In genomic region chr1:187733234-187733633, GRCh38 we compare ENCODE assay signal across 19 cellular contexts.
A peak's percentile ranks its signal among the peaks of the same experiment; 100 is the strongest.
DNase-seq lines count a peak whose midpoint lies in the region; ATAC-seq, FAIRE-seq and TF ChIP-seq lines count a peak whose summit lies in the region.
"Had no signal": no experiment of that assay in that cellular context is flagged by ENCODE, and none has a peak within 500 bp of the region (broad histone marks: within the 10 kb centered on the region; RNA-seq: fewer than 3 reads in every experiment).

No MANE protein-coding gene starts in this region.

- H3K18ac ChIP-seq in IMR-90 (ENCODE audit: low read depth, low read length): no peak overlapping the region

- H3K36me3 ChIP-seq in IMR-90 (ENCODE audit: control insufficient read depth, insufficient read depth, low read length): no peaks in the 10 kb centered on the region
- H3K36me3 ChIP-seq in gastrocnemius medialis: no peaks in the 10 kb centered on the region
- no peaks in the 10 kb centered on the region for H3K36me3 ChIP-seq in SJCRH30
- H3K36me3 ChIP-seq: BLaER1 had no signal

- no peak overlapping the region for H4K5ac ChIP-seq in IMR-90 (ENCODE audit: low read depth, low read length)

- H3K56ac ChIP-seq in IMR-90 (ENCODE audit: extremely low read depth, insufficient read depth, low read length): no peak overlapping the region

- no peak overlapping the region for H3K4ac ChIP-seq in IMR-90 (ENCODE audit: low read depth, low read length)

- dilution Hi-C loops in IMR-90 (cut with HindIII; ENCODE audit: low sequenced_read_pairs, unreplicated experiment): no loop called here

- no peak overlapping the region for H2BK120ac ChIP-seq in IMR-90 (ENCODE audit: low read depth, low read length)

- no peak overlapping the region for H2BK20ac ChIP-seq in IMR-90 (ENCODE audit: low read depth, low read length)

- H4K91ac ChIP-seq in IMR-90 (ENCODE audit: insufficient read depth, low read depth, low read length): no peak overlapping the region

- in situ Hi-C loops in IMR-90 (cut with MboI; ENCODE audit: low sequenced_read_pairs) (no loop called here), GM13976 (cut with MboI; ENCODE audit: low sequenced_read_pairs, unreplicated experiment) (no loop called here), gastrocnemius medialis (cut with MboI; ENCODE audit: low sequenced_read_pairs in 4 of 4) (no loop called here)

- H3K9ac ChIP-seq in IMR-90 (ENCODE audit: low read depth, low read length): no peak overlapping the region
- H3K9ac ChIP-seq: BLaER1 had no signal

- H3K4me2 ChIP-seq in IMR-90 (ENCODE audit: low read depth, low read length): no peak overlapping the region
- H3K4me2 ChIP-seq: BLaER1, GM23338 had no signal

- no peaks in the 10 kb centered on the region for H3K9me3 ChIP-seq in IMR-90 (ENCODE audit: control insufficient read depth, insufficient read depth, low read length)
- no peaks in the 10 kb centered on the region for H3K9me3 ChIP-seq in gastrocnemius medialis
- H3K9me3 ChIP-seq in SJCRH30 (replicated peaks): no peaks in the 10 kb centered on the region
- H3K9me3 ChIP-seq: BLaER1, Caco-2 had no signal

- no CpG with 5 or more reads among the region's 1 CpG for WGBS in IMR-90 (ENCODE audit: extremely low coverage in 2 of 2, insufficient read length in 1 of 2), 2 experiments

- H3K23ac ChIP-seq in IMR-90 (ENCODE audit: low read depth, low read length): no peak overlapping the region

- no peak overlapping the region for H2AK9ac ChIP-seq in IMR-90 (replicated peaks; ENCODE audit: low read depth, low read length, poor library complexity)

- no peak for TF ChIP-seq RAD21 in IMR-90 (IDR thresholded peaks at IDR 0.05; ENCODE audit: low read length)

- CTCF ChIA-PET in IMR-90 (lab: Yijun Ruan, JAX): no interaction called here

- TF ChIP-seq POLR2A in IMR-90 (IDR thresholded peaks at IDR 0.05; ENCODE audit: low read depth, low read length) (no peak), gastrocnemius medialis (IDR thresholded peaks at IDR 0.05) (no peak)

- FAIRE-seq in RCC 7860 (lab: Jason Lieb, UNC) (no peak), colon (lab: Jason Lieb, UNC) (peak; percentile 41)
- FAIRE-seq: G401.6, GM12892, GM19239 had no signal

- H3K14ac ChIP-seq in IMR-90 (replicated peaks; ENCODE audit: low read depth, low read length): no peak overlapping the region

- H2BK5ac ChIP-seq in IMR-90 (ENCODE audit: low read depth, low read length, poor library complexity, severe bottlenecking): no peak overlapping the region

- H2AK5ac ChIP-seq in IMR-90 (ENCODE audit: low read depth, low read length): no peak overlapping the region

- no peaks in the 10 kb centered on the region for H3K27me3 ChIP-seq in IMR-90 (ENCODE audit: control insufficient read depth, insufficient read depth, low read length)
- no peaks in the 10 kb centered on the region for H3K27me3 ChIP-seq in gastrocnemius medialis
- no peaks in the 10 kb centered on the region for H3K27me3 ChIP-seq in SJCRH30
- H3K27me3 ChIP-seq: BLaER1 had no signal

- no peak overlapping the region for H3K27ac ChIP-seq in IMR-90 (ENCODE audit: insufficient read depth, low read length)
- H3K27ac ChIP-seq in gastrocnemius medialis: no peak overlapping the region
- H3K27ac ChIP-seq in SJCRH30: no peak overlapping the region
- H3K27ac ChIP-seq: BLaER1, C4-2B had no signal

- H4K20me1 ChIP-seq in IMR-90 (ENCODE audit: insufficient read depth, low read length): no peaks in the 10 kb centered on the region
- H4K20me1 ChIP-seq: BLaER1 had no signal

- no peak overlapping the region for H3K4me3 ChIP-seq in IMR-90 (ENCODE audit: insufficient read depth, low read depth, low read length)
- no peak overlapping the region for H3K4me3 ChIP-seq in gastrocnemius medialis
- no peak overlapping the region for H3K4me3 ChIP-seq in SJCRH30
- H3K4me3 ChIP-seq: BLaER1, GM23338 had no signal

- DNase-seq in IMR-90 (no peak), RCC 7860 (ENCODE audit: low spot score) (peak; percentile 2), GM13976 (ENCODE audit: low spot score) (no peak), gastrocnemius medialis (no peak), SJCRH30 (no peak)
- DNase-seq: Caco-2; CD4-positive, CD25-positive, alpha-beta regulatory T cell; CD8-positive, alpha-beta T cell; DMS153; DND-41; H9 had no signal

- no peaks in the 10 kb centered on the region for H3K79me1 ChIP-seq in IMR-90 (ENCODE audit: low read depth in 1 of 2, low read length in 2 of 2)

- no peak overlapping the region for H2AFZ ChIP-seq in IMR-90 (replicated peaks; ENCODE audit: low read length, poor library complexity)
- H2AFZ ChIP-seq: GM23338 had no signal

- no peak overlapping the region for H2BK15ac ChIP-seq in IMR-90 (ENCODE audit: low read depth, low read length)

- TF ChIP-seq CTCF in IMR-90 (conservative IDR thresholded peaks at IDR 0.05; ENCODE audit: low read depth, low read length): no peak
- TF ChIP-seq CTCF in GM13976 (IDR thresholded peaks at IDR 0.05; ENCODE audit: borderline replicate concordance, control extremely low read depth, extremely low read depth, insufficient read depth, missing control alignments): no peak
- TF ChIP-seq CTCF in gastrocnemius medialis (IDR thresholded peaks at IDR 0.05 in 4 of 5, conservative IDR thresholded peaks at IDR 0.05 in 1 of 5): no peak

- no peak overlapping the region for H4K8ac ChIP-seq in IMR-90 (ENCODE audit: low read depth in 2 of 2, low read length in 2 of 2)

- H3K9me1 ChIP-seq in IMR-90 (ENCODE audit: insufficient read depth, low read length): no peaks in the 10 kb centered on the region

- ATAC-seq in IMR-90 (ENCODE audit: low read depth): no peak
- ATAC-seq in gastrocnemius medialis: no peak
- ATAC-seq: CD8-positive, alpha-beta T cell; GM23338; HCT116 had no signal

- H3K4me1 ChIP-seq in IMR-90 (ENCODE audit: control insufficient read depth, insufficient read depth, low read length): no peaks in the 10 kb centered on the region
- no peaks in the 10 kb centered on the region for H3K4me1 ChIP-seq in gastrocnemius medialis
- no peaks in the 10 kb centered on the region for H3K4me1 ChIP-seq in SJCRH30
- H3K4me1 ChIP-seq: BLaER1, Caco-2 had no signal

- BruUV-seq in IMR-90 (replicated peaks; lab: Mats Ljungman, UMichigan): no TSS peak

- POLR2A ChIA-PET in IMR-90 (lab: Charles Lee; ENCODE audit: unreplicated experiment): no interaction called here

- intact Hi-C loops in IMR-90 (cut with micrococcal nuclease) (no loop called here), gastrocnemius medialis (cut with DNase I; ENCODE audit: low total_unique reads) (no loop called here)

TF ChIP-seq in IMR-90, 13 proteins besides CTCF, POLR2A, EP300 and RAD21:
- TF ChIP-seq, protein P1, sequence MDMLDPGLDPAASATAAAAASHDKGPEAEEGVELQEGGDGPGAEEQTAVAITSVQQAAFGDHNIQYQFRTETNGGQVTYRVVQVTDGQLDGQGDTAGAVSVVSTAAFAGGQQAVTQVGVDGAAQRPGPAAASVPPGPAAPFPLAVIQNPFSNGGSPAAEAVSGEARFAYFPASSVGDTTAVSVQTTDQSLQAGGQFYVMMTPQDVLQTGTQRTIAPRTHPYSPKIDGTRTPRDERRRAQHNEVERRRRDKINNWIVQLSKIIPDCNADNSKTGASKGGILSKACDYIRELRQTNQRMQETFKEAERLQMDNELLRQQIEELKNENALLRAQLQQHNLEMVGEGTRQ (IDR thresholded peaks at IDR 0.05; ENCODE audit: low read depth, low read length): no peak
- peak; percentile 83 for TF ChIP-seq MAFK (IDR thresholded peaks at IDR 0.05; ENCODE audit: low read depth, low read length)
